In the genomic region with DNA sequence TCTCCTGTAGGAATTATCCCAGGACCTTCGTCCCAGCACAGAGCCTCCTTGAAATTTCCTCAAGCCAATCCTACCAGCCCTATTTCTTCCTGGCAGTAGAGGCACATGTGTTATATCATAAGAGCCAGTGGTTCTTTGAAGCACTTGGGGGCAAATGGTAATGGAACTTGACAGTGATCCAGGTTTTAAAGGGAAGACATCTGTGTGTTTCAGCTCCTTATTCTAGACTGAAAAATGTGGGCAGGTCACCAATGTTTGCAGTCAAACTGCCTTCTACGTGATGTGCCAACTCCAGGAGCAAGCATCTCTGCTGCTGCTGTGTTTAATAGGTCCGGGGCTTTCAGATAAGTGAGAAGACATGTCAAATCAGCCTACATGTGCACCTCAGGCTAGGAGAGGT, we compare ENCODE assay signal across 19 cellular contexts.
"Had no signal": no experiment of that assay in that cellular context is flagged by ENCODE, and none has a peak within 500 bp of the region (broad histone marks: within the 10 kb centered on the region; RNA-seq: fewer than 3 reads in every experiment).

No MANE protein-coding gene starts in this region.

- H3K9me3 Mint-ChIP-seq: activated CD4-positive, alpha-beta memory T cell treated with anti-CD3 and anti-CD28 coated beads, Interleukin-2, amount 10 ng/mL, durations not matched to agents 7 days and 5 days; activated naive CD4-positive, alpha-beta T cell treated with anti-CD3 and anti-CD28 coated beads, Interleukin-2, amount 10 ng/mL, durations not matched to agents 7 days and 5 days; endodermal cell; T-cell had no signal

- H3K27me3 ChIP-seq: neutrophil, tibial nerve had no signal

- DNase-seq: activated CD4-positive, alpha-beta memory T cell treated with anti-CD3 and anti-CD28 coated beads, Interleukin-2, amount 10 ng/mL, durations not matched to agents 7 days and 5 days; activated CD4-positive, alpha-beta T cell treated with anti-CD3 and anti-CD28 coated beads for 48 hours; activated CD4-positive, CD25-positive, alpha-beta regulatory T cell; activated CD8-positive, alpha-beta memory T cell treated with anti-CD3 and anti-CD28 coated beads, Interleukin-2, amount 10 ng/mL, durations not matched to agents 7 days and 5 days; activated effector memory CD4-positive, alpha-beta T cell treated with Interleukin-2 at 50 U/mL for 16 hours; activated naive CD4-positive, alpha-beta T cell treated with anti-CD3 and anti-CD28 coated beads, Interleukin-2, amount 10 ng/mL, durations not matched to agents 7 days and 5 days; activated T-cell treated with anti-CD3 and anti-CD28 coated beads, Interleukin-2, amount 50 U/mL, for 1 hour; caudate nucleus; endodermal cell; left ventricle myocardium superior; mesenchymal stem cell; naive thymus-derived CD4-positive, alpha-beta T cell; stimulated activated CD4-positive, alpha-beta T cell treated with anti-CD3 and anti-CD28 coated beads, Interleukin-2, amount 100 ng/mL, for 24 hours; stimulated activated naive CD4-positive, alpha-beta T cell treated with Interleukin-2 at 50 U/mL for 16 hours; T-cell had no signal

- H3K79me2 ChIP-seq: parathyroid adenoma had no signal

- H3K9ac ChIP-seq: parathyroid adenoma had no signal

- H3K36me3 ChIP-seq: neutrophil, tibial nerve had no signal

- H3K27me3 Mint-ChIP-seq: T-cell had no signal

- ATAC-seq: activated CD8-positive, alpha-beta memory T cell treated with anti-CD3 and anti-CD28 coated beads, Interleukin-2, amount 10 ng/mL, durations not matched to agents 7 days and 5 days; left ventricle myocardium superior; naive thymus-derived CD4-positive, alpha-beta T cell; SK-N-SH treated with all-trans-retinoic acid at 6 μM for 48 hours; T-cell had no signal

- H3K4me1 Mint-ChIP-seq: activated naive CD4-positive, alpha-beta T cell treated with anti-CD3 and anti-CD28 coated beads, Interleukin-2, amount 10 ng/mL, durations not matched to agents 7 days and 5 days; naive thymus-derived CD4-positive, alpha-beta T cell; T-cell had no signal

- H3K4me3 ChIP-seq: tibial nerve had no signal

- H3K4me1 ChIP-seq: parathyroid adenoma, tibial nerve had no signal

- H2AFZ ChIP-seq: parathyroid adenoma had no signal

- H3K27ac Mint-ChIP-seq: activated CD4-positive, alpha-beta memory T cell treated with anti-CD3 and anti-CD28 coated beads, Interleukin-2, amount 10 ng/mL, durations not matched to agents 7 days and 5 days; activated CD8-positive, alpha-beta memory T cell treated with anti-CD3 and anti-CD28 coated beads, Interleukin-2, amount 10 ng/mL, durations not matched to agents 7 days and 5 days; activated naive CD4-positive, alpha-beta T cell treated with anti-CD3 and anti-CD28 coated beads, Interleukin-2, amount 10 ng/mL, durations not matched to agents 7 days and 5 days; endodermal cell; naive thymus-derived CD4-positive, alpha-beta T cell; T-cell had no signal

- H3K9me3 ChIP-seq: neutrophil, tibial nerve had no signal

- H3K4me3 Mint-ChIP-seq: activated CD4-positive, alpha-beta memory T cell treated with anti-CD3 and anti-CD28 coated beads, Interleukin-2, amount 10 ng/mL, durations not matched to agents 7 days and 5 days; activated CD8-positive, alpha-beta memory T cell treated with anti-CD3 and anti-CD28 coated beads, Interleukin-2, amount 10 ng/mL, durations not matched to agents 7 days and 5 days; activated naive CD4-positive, alpha-beta T cell treated with anti-CD3 and anti-CD28 coated beads, Interleukin-2, amount 10 ng/mL, durations not matched to agents 7 days and 5 days; endodermal cell; naive thymus-derived CD4-positive, alpha-beta T cell; T-cell had no signal

- H3K36me3 Mint-ChIP-seq: activated CD8-positive, alpha-beta memory T cell treated with anti-CD3 and anti-CD28 coated beads, Interleukin-2, amount 10 ng/mL, durations not matched to agents 7 days and 5 days; activated naive CD4-positive, alpha-beta T cell treated with anti-CD3 and anti-CD28 coated beads, Interleukin-2, amount 10 ng/mL, durations not matched to agents 7 days and 5 days; naive thymus-derived CD4-positive, alpha-beta T cell; T-cell had no signal

- H3K27ac ChIP-seq: neutrophil, parathyroid adenoma, tibial nerve had no signal
